In the genomic region with DNA sequence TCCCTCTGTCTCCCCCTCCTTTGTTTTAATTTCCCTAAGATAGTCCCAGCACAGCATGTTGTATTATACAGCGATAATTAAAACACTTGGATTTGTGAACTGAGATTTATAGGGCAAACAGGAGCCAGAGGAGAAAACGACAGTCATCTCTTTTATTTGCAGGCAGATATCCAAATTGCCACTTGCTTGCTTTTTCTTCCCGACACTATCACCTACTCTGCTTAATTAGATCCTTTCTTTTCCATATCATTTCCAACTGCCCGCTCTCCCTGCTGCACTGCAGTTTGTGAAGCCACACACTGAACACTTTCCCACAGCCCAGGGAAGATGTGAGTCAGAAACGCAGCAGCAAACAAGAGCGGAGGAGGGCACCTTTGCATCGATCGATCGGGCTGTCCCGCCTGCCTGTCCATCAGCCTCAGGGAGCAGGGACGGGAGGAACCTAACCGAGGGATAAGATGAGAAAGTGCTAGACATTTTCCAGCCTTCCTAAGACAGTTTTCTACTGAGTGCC, we compare ENCODE assay signal across 1 cellular context.
TF ChIP-seq lines count a peak whose summit lies in the region.

No MANE protein-coding gene starts in this region.

TF ChIP-seq in HepG2, 621 proteins besides CTCF, POLR2A, EP300 and RAD21 (continued from another document and continues in another):
- TF ChIP-seq HNF4G (IDR thresholded peaks at IDR 0.05; ENCODE audit: borderline replicate concordance, low read depth, low read length) (peak; percentile 54; the same call in 1 of the 2 replicates), HNF4G (CRISPR knock-in tag; IDR thresholded peaks at IDR 0.05; ENCODE audit: borderline replicate concordance, low read depth) (0 out of 2 replicates have a peak, but pooled peaks have one; percentile 10), SP4 (CRISPR knock-in tag; IDR thresholded peaks at IDR 0.05) (no peak), ZSCAN9 (CRISPR knock-in tag; IDR thresholded peaks at IDR 0.05; ENCODE audit: borderline replicate concordance) (peak; percentile 78), KMT2A (CRISPR knock-in tag; IDR thresholded peaks at IDR 0.05) (peak; percentile 85), KLF12 (CRISPR knock-in tag; IDR thresholded peaks at IDR 0.05; ENCODE audit: borderline replicate concordance) (no peak), ZNF260 (CRISPR knock-in tag; IDR thresholded peaks at IDR 0.05; ENCODE audit: borderline replicate concordance, low read depth) (no peak), LCORL (IDR thresholded peaks at IDR 0.05) (no peak), LCORL (CRISPR knock-in tag; IDR thresholded peaks at IDR 0.05) (peak; percentile 96), MXD4 (CRISPR knock-in tag; IDR thresholded peaks at IDR 0.05) (no peak), IRF2 (CRISPR knock-in tag; IDR thresholded peaks at IDR 0.05) (peak; percentile 89), ZBTB7A (CRISPR knock-in tag; IDR thresholded peaks at IDR 0.05) (no peak; the same call in 1 of the 2 replicates), ZFP1 (CRISPR knock-in tag; IDR thresholded peaks at IDR 0.05) (peak; percentile 59; the same call in 1 of the 2 replicates), DMAP1 (CRISPR knock-in tag; IDR thresholded peaks at IDR 0.05) (no peak), JUND (CRISPR knock-in tag; IDR thresholded peaks at IDR 0.05) (peak; percentile 88), FOSL1 (CRISPR knock-in tag; IDR thresholded peaks at IDR 0.05; ENCODE audit: borderline replicate concordance) (peak; percentile 65; the same call in 1 of the 2 replicates), ZNF501 (CRISPR knock-in tag; IDR thresholded peaks at IDR 0.05) (peak; percentile 43; the same call in 1 of the 2 replicates), PRPF4 (IDR thresholded peaks at IDR 0.05; ENCODE audit: low read depth, low read length, poor library complexity, severe bottlenecking) (no peak), NPAS2 (CRISPR knock-in tag; IDR thresholded peaks at IDR 0.05; ENCODE audit: borderline replicate concordance) (no peak), ZNF607 (CRISPR knock-in tag; IDR thresholded peaks at IDR 0.05; ENCODE audit: borderline replicate concordance) (0 out of 2 replicates have a peak, but pooled peaks have one; percentile 48), GABPA (IDR thresholded peaks at IDR 0.05; ENCODE audit: low read depth, low read length) (no peak), GABPA (CRISPR knock-in tag; IDR thresholded peaks at IDR 0.05; ENCODE audit: low read depth) (no peak; the same call in 1 of the 2 replicates), ZNF205 (CRISPR knock-in tag; IDR thresholded peaks at IDR 0.05) (peak; percentile 80; the same call in 1 of the 2 replicates), ZNF256 (CRISPR knock-in tag; conservative IDR thresholded peaks at IDR 0.05) (no peak), PITX1 (CRISPR knock-in tag; IDR thresholded peaks at IDR 0.05) (peak; percentile 81), ZNF839 (CRISPR knock-in tag; IDR thresholded peaks at IDR 0.05; ENCODE audit: borderline replicate concordance) (no peak), SNRNP70 (IDR thresholded peaks at IDR 0.05; ENCODE audit: low read depth, low read length) (no peak)
- TF ChIP-seq, protein P1, sequence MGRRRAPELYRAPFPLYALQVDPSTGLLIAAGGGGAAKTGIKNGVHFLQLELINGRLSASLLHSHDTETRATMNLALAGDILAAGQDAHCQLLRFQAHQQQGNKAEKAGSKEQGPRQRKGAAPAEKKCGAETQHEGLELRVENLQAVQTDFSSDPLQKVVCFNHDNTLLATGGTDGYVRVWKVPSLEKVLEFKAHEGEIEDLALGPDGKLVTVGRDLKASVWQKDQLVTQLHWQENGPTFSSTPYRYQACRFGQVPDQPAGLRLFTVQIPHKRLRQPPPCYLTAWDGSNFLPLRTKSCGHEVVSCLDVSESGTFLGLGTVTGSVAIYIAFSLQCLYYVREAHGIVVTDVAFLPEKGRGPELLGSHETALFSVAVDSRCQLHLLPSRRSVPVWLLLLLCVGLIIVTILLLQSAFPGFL (CRISPR knock-in tag; IDR thresholded peaks at IDR 0.05) = no peak
- TF ChIP-seq, protein P2, sequence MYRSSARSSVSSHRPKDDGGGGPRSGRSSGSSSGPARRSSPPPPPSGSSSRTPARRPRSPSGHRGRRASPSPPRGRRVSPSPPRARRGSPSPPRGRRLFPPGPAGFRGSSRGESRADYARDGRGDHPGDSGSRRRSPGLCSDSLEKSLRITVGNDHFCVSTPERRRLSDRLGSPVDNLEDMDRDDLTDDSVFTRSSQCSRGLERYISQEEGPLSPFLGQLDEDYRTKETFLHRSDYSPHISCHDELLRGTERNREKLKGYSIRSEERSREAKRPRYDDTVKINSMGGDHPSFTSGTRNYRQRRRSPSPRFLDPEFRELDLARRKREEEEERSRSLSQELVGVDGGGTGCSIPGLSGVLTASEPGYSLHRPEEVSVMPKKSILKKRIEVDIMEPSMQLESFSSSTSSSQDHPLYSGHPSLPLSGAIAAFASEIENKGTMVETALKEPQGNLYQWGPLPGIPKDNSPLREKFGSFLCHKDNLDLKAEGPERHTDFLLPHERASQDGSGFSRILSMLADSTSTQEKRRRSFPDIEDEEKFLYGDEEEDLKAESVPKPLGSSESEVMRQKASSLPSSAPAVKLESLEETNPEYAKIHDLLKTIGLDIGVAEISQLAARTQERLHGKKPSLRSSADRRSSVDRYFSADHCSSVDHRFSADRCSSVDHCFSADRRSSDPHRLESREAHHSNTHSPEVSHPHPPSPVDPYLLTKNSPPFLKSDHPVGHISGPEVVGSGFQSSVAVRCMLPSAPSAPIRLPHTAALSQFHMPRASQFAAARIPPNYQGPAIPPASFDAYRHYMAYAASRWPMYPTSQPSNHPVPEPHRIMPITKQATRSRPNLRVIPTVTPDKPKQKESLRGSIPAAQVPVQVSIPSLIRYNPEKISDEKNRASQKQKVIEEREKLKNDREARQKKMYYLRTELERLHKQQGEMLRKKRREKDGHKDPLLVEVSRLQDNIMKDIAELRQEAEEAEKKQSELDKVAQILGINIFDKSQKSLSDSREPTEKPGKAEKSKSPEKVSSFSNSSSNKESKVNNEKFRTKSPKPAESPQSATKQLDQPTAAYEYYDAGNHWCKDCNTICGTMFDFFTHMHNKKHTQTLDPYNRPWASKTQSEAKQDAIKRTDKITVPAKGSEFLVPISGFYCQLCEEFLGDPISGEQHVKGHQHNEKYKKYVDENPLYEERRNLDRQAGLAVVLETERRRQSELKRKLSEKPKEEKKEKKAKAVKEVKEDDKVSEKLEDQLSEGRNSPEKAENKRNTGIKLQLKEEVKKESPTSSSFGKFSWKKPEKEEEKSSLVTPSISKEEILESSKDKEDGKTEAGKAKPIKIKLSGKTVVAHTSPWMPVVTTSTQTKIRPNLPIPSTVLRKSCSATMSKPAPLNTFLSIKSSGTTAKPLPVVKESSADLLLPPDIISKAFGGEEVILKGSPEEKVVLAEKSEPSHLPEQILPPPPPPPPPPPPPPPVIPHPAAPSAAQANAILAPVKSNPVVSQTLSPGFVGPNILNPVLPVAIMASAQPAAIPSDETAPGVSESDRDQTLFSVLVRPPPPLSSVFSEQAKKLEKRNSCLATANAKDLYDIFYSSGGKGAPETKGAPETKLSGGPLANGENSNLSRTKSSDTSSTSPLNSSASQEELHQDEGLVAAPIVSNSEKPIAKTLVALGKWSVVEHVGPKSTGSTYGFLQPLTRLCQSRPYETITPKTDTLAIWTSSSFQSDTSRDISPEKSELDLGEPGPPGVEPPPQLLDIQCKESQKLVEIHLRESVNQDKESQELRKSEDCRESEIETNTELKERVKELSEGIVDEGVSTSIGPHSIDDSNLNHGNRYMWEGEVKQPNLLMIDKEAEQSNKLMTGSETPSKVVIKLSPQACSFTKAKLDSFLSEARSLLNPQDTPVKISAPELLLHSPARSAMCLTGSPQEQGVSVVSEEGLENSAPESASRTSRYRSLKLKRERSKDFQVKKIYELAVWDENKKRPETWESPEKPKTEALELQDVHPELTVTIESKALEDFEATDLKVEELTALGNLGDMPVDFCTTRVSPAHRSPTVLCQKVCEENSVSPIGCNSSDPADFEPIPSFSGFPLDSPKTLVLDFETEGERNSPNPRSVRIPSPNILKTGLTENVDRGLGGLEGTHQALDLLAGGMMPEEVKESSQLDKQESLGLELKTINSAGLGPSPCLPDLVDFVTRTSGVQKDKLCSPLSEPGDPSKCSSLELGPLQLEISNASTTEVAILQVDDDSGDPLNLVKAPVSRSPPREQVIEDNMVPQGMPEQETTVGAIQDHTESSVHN (CRISPR knock-in tag; IDR thresholded peaks at IDR 0.05) = no peak
- TF ChIP-seq, protein P3, sequence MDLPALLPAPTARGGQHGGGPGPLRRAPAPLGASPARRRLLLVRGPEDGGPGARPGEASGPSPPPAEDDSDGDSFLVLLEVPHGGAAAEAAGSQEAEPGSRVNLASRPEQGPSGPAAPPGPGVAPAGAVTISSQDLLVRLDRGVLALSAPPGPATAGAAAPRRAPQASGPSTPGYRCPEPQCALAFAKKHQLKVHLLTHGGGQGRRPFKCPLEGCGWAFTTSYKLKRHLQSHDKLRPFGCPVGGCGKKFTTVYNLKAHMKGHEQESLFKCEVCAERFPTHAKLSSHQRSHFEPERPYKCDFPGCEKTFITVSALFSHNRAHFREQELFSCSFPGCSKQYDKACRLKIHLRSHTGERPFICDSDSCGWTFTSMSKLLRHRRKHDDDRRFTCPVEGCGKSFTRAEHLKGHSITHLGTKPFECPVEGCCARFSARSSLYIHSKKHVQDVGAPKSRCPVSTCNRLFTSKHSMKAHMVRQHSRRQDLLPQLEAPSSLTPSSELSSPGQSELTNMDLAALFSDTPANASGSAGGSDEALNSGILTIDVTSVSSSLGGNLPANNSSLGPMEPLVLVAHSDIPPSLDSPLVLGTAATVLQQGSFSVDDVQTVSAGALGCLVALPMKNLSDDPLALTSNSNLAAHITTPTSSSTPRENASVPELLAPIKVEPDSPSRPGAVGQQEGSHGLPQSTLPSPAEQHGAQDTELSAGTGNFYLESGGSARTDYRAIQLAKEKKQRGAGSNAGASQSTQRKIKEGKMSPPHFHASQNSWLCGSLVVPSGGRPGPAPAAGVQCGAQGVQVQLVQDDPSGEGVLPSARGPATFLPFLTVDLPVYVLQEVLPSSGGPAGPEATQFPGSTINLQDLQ (CRISPR knock-in tag; IDR thresholded peaks at IDR 0.05) = no peak
- TF ChIP-seq, protein P4, sequence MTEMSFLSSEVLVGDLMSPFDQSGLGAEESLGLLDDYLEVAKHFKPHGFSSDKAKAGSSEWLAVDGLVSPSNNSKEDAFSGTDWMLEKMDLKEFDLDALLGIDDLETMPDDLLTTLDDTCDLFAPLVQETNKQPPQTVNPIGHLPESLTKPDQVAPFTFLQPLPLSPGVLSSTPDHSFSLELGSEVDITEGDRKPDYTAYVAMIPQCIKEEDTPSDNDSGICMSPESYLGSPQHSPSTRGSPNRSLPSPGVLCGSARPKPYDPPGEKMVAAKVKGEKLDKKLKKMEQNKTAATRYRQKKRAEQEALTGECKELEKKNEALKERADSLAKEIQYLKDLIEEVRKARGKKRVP (CRISPR knock-in tag; IDR thresholded peaks at IDR 0.05) = peak in 1 of 2 experiments; percentile 60; a peak in 1 of 4 replicates
- TF ChIP-seq, protein P5, sequence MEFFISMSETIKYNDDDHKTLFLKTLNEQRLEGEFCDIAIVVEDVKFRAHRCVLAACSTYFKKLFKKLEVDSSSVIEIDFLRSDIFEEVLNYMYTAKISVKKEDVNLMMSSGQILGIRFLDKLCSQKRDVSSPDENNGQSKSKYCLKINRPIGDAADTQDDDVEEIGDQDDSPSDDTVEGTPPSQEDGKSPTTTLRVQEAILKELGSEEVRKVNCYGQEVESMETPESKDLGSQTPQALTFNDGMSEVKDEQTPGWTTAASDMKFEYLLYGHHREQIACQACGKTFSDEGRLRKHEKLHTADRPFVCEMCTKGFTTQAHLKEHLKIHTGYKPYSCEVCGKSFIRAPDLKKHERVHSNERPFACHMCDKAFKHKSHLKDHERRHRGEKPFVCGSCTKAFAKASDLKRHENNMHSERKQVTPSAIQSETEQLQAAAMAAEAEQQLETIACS (CRISPR knock-in tag; IDR thresholded peaks at IDR 0.05) = no peak
- TF ChIP-seq, protein P6, sequence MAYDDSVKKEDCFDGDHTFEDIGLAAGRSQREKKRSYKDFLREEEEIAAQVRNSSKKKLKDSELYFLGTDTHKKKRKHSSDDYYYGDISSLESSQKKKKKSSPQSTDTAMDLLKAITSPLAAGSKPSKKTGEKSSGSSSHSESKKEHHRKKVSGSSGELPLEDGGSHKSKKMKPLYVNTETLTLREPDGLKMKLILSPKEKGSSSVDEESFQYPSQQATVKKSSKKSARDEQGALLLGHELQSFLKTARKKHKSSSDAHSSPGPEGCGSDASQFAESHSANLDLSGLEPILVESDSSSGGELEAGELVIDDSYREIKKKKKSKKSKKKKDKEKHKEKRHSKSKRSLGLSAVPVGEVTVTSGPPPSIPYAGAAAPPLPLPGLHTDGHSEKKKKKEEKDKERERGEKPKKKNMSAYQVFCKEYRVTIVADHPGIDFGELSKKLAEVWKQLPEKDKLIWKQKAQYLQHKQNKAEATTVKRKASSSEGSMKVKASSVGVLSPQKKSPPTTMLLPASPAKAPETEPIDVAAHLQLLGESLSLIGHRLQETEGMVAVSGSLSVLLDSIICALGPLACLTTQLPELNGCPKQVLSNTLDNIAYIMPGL (CRISPR knock-in tag; IDR thresholded peaks at IDR 0.05; ENCODE audit: borderline replicate concordance in 1 of 2, low read depth in 1 of 2) = peak; percentile 20 to 62; a peak in 1 of 4 replicates
- TF ChIP-seq, protein P7, sequence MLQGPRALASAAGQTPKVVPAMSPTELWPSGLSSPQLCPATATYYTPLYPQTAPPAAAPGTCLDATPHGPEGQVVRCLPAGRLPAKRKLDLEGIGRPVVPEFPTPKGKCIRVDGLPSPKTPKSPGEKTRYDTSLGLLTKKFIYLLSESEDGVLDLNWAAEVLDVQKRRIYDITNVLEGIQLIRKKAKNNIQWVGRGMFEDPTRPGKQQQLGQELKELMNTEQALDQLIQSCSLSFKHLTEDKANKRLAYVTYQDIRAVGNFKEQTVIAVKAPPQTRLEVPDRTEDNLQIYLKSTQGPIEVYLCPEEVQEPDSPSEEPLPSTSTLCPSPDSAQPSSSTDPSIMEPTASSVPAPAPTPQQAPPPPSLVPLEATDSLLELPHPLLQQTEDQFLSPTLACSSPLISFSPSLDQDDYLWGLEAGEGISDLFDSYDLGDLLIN (CRISPR knock-in tag; IDR thresholded peaks at IDR 0.05; ENCODE audit: borderline replicate concordance) = no peak
